19 cellular contexts compared by ENCODE assay signal in the genomic region with DNA sequence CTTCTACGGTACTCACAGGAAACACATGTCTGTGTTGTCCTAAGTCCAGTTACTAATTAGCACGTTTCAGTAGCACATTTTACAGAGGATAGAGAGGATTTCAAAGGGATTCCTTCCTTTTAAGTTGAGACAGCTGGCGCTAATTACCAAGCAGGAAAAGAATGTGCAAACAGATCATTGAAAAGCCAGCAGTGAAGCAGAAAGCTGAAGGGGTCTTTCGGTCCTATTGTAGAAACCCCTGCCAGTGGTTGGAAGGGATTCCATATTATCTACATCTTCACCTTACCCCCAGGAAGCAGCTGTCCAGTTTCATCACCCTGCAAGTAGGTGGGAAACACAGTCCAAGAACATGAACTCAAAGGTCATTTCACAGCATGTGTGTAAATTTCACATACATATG.
DNase-seq lines count a peak whose midpoint lies in the region; ATAC-seq and TF ChIP-seq lines count a peak whose summit lies in the region.
"Had no signal": no experiment of that assay in that cellular context is flagged by ENCODE, and none has a peak within 500 bp of the region (broad histone marks: within the 10 kb centered on the region; RNA-seq: fewer than 3 reads in every experiment).

No MANE protein-coding gene starts in this region.

- H3K9me3 ChIP-seq in HUES48 (ENCODE audit: control insufficient read depth, insufficient read depth, low read length), result no peaks in the 10 kb centered on the region
- H3K9me3 ChIP-seq: gastroesophageal sphincter, vagina had no signal

- CTCF ChIA-PET in Calu3 (lab: Charles Lee), result no interaction called here

- no peak for TF ChIP-seq CTCF in Calu3 (IDR thresholded peaks at IDR 0.05; ENCODE audit: unreplicated experiment)

- peaks cover 47% of the 10 kb centered on the region for H3K4me1 Mint-ChIP-seq in Calu3 (ENCODE audit: low read depth, unreplicated experiment)
- H3K4me1 Mint-ChIP-seq: T-helper 17 cell had no signal

- no peaks in the 10 kb centered on the region for H3K36me3 ChIP-seq in HUES48 (ENCODE audit: control insufficient read depth, insufficient read depth, low read length)
- H3K36me3 ChIP-seq: cardiac muscle cell, gastroesophageal sphincter, vagina had no signal

- no peaks in the 10 kb centered on the region for H3K36me3 Mint-ChIP-seq in Calu3 (ENCODE audit: insufficient read depth, unreplicated experiment)

- H3K4me1 ChIP-seq in HUES48 (ENCODE audit: control insufficient read depth, insufficient read depth, low read length), result peaks cover 3% of the 10 kb centered on the region; the same call in 1 of the 2 replicates
- H3K4me1 ChIP-seq: gastroesophageal sphincter, vagina had no signal

- H3K9me3 Mint-ChIP-seq in Calu3 (ENCODE audit: low read depth, unreplicated experiment), result no peaks in the 10 kb centered on the region
- H3K9me3 Mint-ChIP-seq: activated naive CD4-positive, alpha-beta T cell treated with anti-CD3 and anti-CD28 coated beads for 36 hours had no signal

- intact Hi-C loops in Calu3 (cut with micrococcal nuclease; ENCODE audit: unreplicated experiment), result no loop called here

- H3K27ac Mint-ChIP-seq in Calu3 (ENCODE audit: unreplicated experiment), result no peak overlapping the region
- H3K27ac Mint-ChIP-seq: activated naive CD4-positive, alpha-beta T cell treated with anti-CD3 and anti-CD28 coated beads for 36 hours; T-helper 17 cell had no signal

- H3K4me3 ChIP-seq in HUES48 (ENCODE audit: low read depth, low read length), result no peak overlapping the region
- H3K4me3 ChIP-seq: cardiac muscle cell, gastroesophageal sphincter, vagina had no signal

- peak; percentile 84 for DNase-seq in NCI-H524 treated with DMSO at 0.1 percent for 48 hours (lab: John Stamatoyannopoulos, UW)
- DNase-seq in fibroblast of gingiva (ENCODE audit: low read depth), result peak; percentile 14
- DNase-seq in renal cortical epithelial cell (ENCODE audit: low read depth), result peak; percentile 40
- no peak for DNase-seq in effector CD4-positive, alpha-beta T cell
- no peak for DNase-seq in Calu3
- DNase-seq: activated CD4-positive, alpha-beta T cell treated with anti-CD3 and anti-CD28 coated beads for 1 hour; activated CD8-positive, alpha-beta memory T cell treated with anti-CD3 and anti-CD28 coated beads, Interleukin-2, amount 50 U/mL, for 48 hours; activated naive CD4-positive, alpha-beta T cell treated with anti-CD3 and anti-CD28 coated beads for 36 hours; C1 segment of cervical spinal cord; NCI-H1105 treated with DMSO at 0.1 percent for 48 hours; NCI-H510A; RPMI8226; stimulated activated CD4-positive, alpha-beta T cell treated with anti-CD3 and anti-CD28 coated beads, Interleukin-12 subunit alpha, Interleukin-12 subunit beta, amount 100 ng/mL, for 4 hours; T-helper 17 cell had no signal

- no peak overlapping the region for H3K4me3 Mint-ChIP-seq in Calu3 (ENCODE audit: low read depth, unreplicated experiment)
- H3K4me3 Mint-ChIP-seq: activated naive CD4-positive, alpha-beta T cell treated with anti-CD3 and anti-CD28 coated beads for 36 hours; T-helper 17 cell had no signal

- no TSS peak for BruUV-seq in Calu3 (replicated peaks; lab: Mats Ljungman, UMichigan)

- H3K27me3 ChIP-seq in HUES48 (ENCODE audit: control insufficient read depth, insufficient read depth, low read length), result no peaks in the 10 kb centered on the region; the same call in 1 of the 2 replicates
- H3K27me3 ChIP-seq: cardiac muscle cell, gastroesophageal sphincter, vagina had no signal

- ATAC-seq in HG02981 (IDR thresholded peaks at IDR 0.05; ENCODE audit: unreplicated experiment), result no peak
- ATAC-seq: gastroesophageal sphincter, T-helper 17 cell had no signal

- H3K27ac ChIP-seq in HUES48 (ENCODE audit: low read depth, low read length), result peak overlapping the region; percentile 14
- H3K27ac ChIP-seq: cardiac muscle cell, gastroesophageal sphincter, vagina had no signal

- no peak overlapping the region for H3K9ac ChIP-seq in HUES48 (ENCODE audit: low read depth, low read length)

- no peaks in the 10 kb centered on the region for H3K27me3 Mint-ChIP-seq in Calu3 (ENCODE audit: unreplicated experiment)

Comparison
In these comparisons a context has a peak if more than half of its experiments do, and no peak if none do; other contexts are left out.
1. DNase-seq: peak in NCI-H524 treated with DMSO at 0.1 percent for 48 hours (single experiment), fibroblast of gingiva (single experiment) and renal cortical epithelial cell (single experiment); none in effector CD4-positive, alpha-beta T cell (single experiment) and Calu3 (single experiment).